In the genomic region with DNA sequence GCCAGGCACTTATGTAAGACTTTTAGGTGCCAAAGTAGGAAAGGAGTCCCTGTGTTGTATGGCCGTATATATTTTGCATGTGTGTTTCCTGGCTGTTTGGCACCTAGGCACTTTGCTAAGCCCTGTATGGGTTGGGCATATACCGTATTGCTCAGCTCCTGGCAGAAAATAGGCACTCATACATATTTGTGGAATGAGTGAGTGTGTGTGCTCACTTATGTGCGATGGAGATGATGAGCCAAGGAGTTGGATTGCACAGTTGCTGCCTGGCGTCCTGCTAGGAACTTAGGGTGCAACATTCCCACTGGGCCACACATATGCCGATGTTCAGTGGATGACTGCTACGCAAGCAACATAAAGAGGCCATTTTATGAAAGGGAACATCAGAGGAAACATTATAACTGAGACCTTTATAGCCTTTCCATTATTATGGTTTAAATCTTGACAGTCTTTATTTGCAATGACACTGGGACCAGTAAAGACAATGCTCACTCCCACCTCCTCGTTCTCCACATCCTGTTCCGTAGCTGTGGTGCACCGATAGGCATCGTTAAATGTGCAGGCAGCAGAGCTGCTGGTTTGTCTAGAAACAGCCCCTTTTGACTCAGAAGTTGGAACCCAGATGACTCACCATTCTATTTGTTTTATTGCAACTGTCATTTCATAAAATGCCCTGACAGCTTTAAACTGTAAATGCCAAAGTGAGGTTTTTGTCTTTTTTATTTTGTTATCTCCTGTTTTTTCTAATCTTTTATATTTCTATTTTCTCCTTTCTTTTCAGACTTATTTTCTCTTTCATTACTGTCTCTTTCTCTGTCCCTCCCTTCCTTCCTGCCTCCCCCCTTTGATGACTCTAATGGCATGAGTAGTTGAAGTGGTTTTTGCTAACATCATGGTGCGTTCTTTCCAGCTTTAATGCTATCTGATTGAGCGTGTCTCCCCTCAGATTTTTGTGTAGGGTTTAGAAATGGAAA, we compare ENCODE assay signal across 1 cellular context.
TF ChIP-seq lines count a peak whose summit lies in the region.

No MANE protein-coding gene starts in this region.

TF ChIP-seq in K562, 482 proteins besides CTCF, POLR2A, EP300 and RAD21 (continued from another document and continues in another):
- TF ChIP-seq, protein P1, sequence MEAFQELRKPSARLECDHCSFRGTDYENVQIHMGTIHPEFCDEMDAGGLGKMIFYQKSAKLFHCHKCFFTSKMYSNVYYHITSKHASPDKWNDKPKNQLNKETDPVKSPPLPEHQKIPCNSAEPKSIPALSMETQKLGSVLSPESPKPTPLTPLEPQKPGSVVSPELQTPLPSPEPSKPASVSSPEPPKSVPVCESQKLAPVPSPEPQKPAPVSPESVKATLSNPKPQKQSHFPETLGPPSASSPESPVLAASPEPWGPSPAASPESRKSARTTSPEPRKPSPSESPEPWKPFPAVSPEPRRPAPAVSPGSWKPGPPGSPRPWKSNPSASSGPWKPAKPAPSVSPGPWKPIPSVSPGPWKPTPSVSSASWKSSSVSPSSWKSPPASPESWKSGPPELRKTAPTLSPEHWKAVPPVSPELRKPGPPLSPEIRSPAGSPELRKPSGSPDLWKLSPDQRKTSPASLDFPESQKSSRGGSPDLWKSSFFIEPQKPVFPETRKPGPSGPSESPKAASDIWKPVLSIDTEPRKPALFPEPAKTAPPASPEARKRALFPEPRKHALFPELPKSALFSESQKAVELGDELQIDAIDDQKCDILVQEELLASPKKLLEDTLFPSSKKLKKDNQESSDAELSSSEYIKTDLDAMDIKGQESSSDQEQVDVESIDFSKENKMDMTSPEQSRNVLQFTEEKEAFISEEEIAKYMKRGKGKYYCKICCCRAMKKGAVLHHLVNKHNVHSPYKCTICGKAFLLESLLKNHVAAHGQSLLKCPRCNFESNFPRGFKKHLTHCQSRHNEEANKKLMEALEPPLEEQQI (IDR thresholded peaks at IDR 0.05): 0 out of 2 replicates have a peak, but pooled peaks have one; percentile 15
- TF ChIP-seq, protein P2, sequence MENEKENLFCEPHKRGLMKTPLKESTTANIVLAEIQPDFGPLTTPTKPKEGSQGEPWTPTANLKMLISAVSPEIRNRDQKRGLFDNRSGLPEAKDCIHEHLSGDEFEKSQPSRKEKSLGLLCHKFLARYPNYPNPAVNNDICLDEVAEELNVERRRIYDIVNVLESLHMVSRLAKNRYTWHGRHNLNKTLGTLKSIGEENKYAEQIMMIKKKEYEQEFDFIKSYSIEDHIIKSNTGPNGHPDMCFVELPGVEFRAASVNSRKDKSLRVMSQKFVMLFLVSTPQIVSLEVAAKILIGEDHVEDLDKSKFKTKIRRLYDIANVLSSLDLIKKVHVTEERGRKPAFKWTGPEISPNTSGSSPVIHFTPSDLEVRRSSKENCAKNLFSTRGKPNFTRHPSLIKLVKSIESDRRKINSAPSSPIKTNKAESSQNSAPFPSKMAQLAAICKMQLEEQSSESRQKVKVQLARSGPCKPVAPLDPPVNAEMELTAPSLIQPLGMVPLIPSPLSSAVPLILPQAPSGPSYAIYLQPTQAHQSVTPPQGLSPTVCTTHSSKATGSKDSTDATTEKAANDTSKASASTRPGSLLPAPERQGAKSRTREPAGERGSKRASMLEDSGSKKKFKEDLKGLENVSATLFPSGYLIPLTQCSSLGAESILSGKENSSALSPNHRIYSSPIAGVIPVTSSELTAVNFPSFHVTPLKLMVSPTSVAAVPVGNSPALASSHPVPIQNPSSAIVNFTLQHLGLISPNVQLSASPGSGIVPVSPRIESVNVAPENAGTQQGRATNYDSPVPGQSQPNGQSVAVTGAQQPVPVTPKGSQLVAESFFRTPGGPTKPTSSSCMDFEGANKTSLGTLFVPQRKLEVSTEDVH (IDR thresholded peaks at IDR 0.05; ENCODE audit: low read depth, partially characterized antibody): peak; percentile 70
- TF ChIP-seq POU5F1 (IDR thresholded peaks at IDR 0.05; ENCODE audit: borderline replicate concordance, low read depth, low read length, partially characterized antibody) (no peak), EP400 (IDR thresholded peaks at IDR 0.05) (peak; percentile 69), POLR2G (IDR thresholded peaks at IDR 0.05; ENCODE audit: low read depth, low read length) (no peak), ZNF778 (CRISPR knock-in tag; IDR thresholded peaks at IDR 0.05) (no peak), ZNF507 (tag; conservative IDR thresholded peaks at IDR 0.05) (no peak), TFAM (CRISPR knock-in tag; conservative IDR thresholded peaks at IDR 0.05) (no peak), KHSRP (IDR thresholded peaks at IDR 0.05) (peak; percentile 11; the same call in 1 of the 2 replicates), ETV5 (CRISPR knock-in tag; IDR thresholded peaks at IDR 0.05; ENCODE audit: low read depth) (peak; percentile 98), DPF2 (IDR thresholded peaks at IDR 0.05) (peak; percentile 100), POLR2B (IDR thresholded peaks at IDR 0.05; ENCODE audit: low read depth, partially characterized antibody) (no peak), SOX6 (IDR thresholded peaks at IDR 0.05) (peak; percentile 97), ZNF830 (CRISPR knock-in tag; IDR thresholded peaks at IDR 0.05) (no peak), ZNF707 (CRISPR knock-in tag; conservative IDR thresholded peaks at IDR 0.05) (no peak), ZNF133 (CRISPR knock-in tag; IDR thresholded peaks at IDR 0.05) (no peak), ZNF785 (CRISPR knock-in tag; IDR thresholded peaks at IDR 0.05) (no peak), FOXP1 (CRISPR knock-in tag; IDR thresholded peaks at IDR 0.05) (no peak), BRD4 (IDR thresholded peaks at IDR 0.05) (0 out of 2 replicates have a peak, but pooled peaks have one; percentile 30), TAF7 (tag; IDR thresholded peaks at IDR 0.05) (no peak), HDAC1 (IDR thresholded peaks at IDR 0.05) (peak in 1 of 2 experiments; percentile 67; a peak in 2 of 4 replicates), PCBP1 (IDR thresholded peaks at IDR 0.05; ENCODE audit: low read depth, low read length, poor library complexity, severe bottlenecking) (no peak), NR3C1 (CRISPR knock-in tag; IDR thresholded peaks at IDR 0.05) (no peak), PML (IDR thresholded peaks at IDR 0.05; ENCODE audit: low read length) (peak; percentile 62; the same call in 1 of the 2 replicates), MEF2D (tag; conservative IDR thresholded peaks at IDR 0.05; ENCODE audit: low read depth) (no peak), XRCC3 (IDR thresholded peaks at IDR 0.05) (no peak), TAF15 (IDR thresholded peaks at IDR 0.05; ENCODE audit: low read depth, low read length) (no peak), ZFP1 (CRISPR knock-in tag; IDR thresholded peaks at IDR 0.05) (no peak), DMBX1 (CRISPR knock-in tag; IDR thresholded peaks at IDR 0.05; ENCODE audit: borderline replicate concordance) (no peak), NCOA6 (IDR thresholded peaks at IDR 0.05) (peak; percentile 23; the same call in 1 of the 2 replicates), TBP (optimal IDR thresholded peaks at IDR 0.05; ENCODE audit: low read depth, low read length) (no peak)
- TF ChIP-seq, protein P3, sequence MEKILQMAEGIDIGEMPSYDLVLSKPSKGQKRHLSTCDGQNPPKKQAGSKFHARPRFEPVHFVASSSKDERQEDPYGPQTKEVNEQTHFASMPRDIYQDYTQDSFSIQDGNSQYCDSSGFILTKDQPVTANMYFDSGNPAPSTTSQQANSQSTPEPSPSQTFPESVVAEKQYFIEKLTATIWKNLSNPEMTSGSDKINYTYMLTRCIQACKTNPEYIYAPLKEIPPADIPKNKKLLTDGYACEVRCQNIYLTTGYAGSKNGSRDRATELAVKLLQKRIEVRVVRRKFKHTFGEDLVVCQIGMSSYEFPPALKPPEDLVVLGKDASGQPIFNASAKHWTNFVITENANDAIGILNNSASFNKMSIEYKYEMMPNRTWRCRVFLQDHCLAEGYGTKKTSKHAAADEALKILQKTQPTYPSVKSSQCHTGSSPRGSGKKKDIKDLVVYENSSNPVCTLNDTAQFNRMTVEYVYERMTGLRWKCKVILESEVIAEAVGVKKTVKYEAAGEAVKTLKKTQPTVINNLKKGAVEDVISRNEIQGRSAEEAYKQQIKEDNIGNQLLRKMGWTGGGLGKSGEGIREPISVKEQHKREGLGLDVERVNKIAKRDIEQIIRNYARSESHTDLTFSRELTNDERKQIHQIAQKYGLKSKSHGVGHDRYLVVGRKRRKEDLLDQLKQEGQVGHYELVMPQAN (IDR thresholded peaks at IDR 0.05; ENCODE audit: borderline replicate concordance): no peak
- TF ChIP-seq, protein P4, sequence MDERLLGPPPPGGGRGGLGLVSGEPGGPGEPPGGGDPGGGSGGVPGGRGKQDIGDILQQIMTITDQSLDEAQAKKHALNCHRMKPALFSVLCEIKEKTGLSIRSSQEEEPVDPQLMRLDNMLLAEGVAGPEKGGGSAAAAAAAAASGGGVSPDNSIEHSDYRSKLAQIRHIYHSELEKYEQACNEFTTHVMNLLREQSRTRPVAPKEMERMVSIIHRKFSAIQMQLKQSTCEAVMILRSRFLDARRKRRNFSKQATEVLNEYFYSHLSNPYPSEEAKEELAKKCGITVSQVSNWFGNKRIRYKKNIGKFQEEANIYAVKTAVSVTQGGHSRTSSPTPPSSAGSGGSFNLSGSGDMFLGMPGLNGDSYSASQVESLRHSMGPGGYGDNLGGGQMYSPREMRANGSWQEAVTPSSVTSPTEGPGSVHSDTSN (CRISPR knock-in tag; IDR thresholded peaks at IDR 0.05; ENCODE audit: low read depth): no peak
- TF ChIP-seq, protein P4 (tag; conservative IDR thresholded peaks at IDR 0.05; ENCODE audit: low read depth): peak; percentile 85
- TF ChIP-seq, protein P5, sequence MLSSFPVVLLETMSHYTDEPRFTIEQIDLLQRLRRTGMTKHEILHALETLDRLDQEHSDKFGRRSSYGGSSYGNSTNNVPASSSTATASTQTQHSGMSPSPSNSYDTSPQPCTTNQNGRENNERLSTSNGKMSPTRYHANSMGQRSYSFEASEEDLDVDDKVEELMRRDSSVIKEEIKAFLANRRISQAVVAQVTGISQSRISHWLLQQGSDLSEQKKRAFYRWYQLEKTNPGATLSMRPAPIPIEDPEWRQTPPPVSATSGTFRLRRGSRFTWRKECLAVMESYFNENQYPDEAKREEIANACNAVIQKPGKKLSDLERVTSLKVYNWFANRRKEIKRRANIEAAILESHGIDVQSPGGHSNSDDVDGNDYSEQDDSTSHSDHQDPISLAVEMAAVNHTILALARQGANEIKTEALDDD (IDR thresholded peaks at IDR 0.05): peak; percentile 98
- TF ChIP-seq, protein P6, sequence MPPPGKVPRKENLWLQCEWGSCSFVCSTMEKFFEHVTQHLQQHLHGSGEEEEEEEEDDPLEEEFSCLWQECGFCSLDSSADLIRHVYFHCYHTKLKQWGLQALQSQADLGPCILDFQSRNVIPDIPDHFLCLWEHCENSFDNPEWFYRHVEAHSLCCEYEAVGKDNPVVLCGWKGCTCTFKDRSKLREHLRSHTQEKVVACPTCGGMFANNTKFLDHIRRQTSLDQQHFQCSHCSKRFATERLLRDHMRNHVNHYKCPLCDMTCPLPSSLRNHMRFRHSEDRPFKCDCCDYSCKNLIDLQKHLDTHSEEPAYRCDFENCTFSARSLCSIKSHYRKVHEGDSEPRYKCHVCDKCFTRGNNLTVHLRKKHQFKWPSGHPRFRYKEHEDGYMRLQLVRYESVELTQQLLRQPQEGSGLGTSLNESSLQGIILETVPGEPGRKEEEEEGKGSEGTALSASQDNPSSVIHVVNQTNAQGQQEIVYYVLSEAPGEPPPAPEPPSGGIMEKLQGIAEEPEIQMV (tag; conservative IDR thresholded peaks at IDR 0.05; ENCODE audit: low read depth): 0 out of 2 replicates have a peak, but pooled peaks have one; percentile 27
- TF ChIP-seq, protein P7, sequence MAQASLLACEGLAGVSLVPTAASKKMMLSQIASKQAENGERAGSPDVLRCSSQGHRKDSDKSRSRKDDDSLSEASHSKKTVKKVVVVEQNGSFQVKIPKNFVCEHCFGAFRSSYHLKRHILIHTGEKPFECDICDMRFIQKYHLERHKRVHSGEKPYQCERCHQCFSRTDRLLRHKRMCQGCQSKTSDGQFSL (CRISPR knock-in tag; IDR thresholded peaks at IDR 0.05): no peak
- TF ChIP-seq, protein P7 (tag; IDR thresholded peaks at IDR 0.05): no peak
- TF ChIP-seq, protein P8, sequence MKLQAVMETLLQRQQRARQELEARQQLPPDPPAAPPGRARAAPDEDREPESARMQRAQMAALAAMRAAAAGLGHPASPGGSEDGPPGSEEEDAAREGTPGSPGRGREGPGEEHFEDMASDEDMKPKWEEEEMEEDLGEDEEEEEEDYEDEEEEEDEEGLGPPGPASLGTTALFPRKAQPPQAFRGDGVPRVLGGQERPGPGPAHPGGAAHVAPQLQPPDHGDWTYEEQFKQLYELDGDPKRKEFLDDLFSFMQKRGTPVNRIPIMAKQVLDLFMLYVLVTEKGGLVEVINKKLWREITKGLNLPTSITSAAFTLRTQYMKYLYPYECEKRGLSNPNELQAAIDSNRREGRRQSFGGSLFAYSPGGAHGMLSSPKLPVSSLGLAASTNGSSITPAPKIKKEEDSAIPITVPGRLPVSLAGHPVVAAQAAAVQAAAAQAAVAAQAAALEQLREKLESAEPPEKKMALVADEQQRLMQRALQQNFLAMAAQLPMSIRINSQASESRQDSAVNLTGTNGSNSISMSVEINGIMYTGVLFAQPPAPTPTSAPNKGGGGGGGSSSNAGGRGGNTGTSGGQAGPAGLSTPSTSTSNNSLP (IDR thresholded peaks at IDR 0.05; ENCODE audit: borderline replicate concordance, low read depth, low read length): peak; percentile 97
- TF ChIP-seq, protein P9, sequence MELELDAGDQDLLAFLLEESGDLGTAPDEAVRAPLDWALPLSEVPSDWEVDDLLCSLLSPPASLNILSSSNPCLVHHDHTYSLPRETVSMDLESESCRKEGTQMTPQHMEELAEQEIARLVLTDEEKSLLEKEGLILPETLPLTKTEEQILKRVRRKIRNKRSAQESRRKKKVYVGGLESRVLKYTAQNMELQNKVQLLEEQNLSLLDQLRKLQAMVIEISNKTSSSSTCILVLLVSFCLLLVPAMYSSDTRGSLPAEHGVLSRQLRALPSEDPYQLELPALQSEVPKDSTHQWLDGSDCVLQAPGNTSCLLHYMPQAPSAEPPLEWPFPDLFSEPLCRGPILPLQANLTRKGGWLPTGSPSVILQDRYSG (tag; conservative IDR thresholded peaks at IDR 0.05; ENCODE audit: low read depth): no peak
